1 cellular context compared by ENCODE assay signal in the genomic region with DNA sequence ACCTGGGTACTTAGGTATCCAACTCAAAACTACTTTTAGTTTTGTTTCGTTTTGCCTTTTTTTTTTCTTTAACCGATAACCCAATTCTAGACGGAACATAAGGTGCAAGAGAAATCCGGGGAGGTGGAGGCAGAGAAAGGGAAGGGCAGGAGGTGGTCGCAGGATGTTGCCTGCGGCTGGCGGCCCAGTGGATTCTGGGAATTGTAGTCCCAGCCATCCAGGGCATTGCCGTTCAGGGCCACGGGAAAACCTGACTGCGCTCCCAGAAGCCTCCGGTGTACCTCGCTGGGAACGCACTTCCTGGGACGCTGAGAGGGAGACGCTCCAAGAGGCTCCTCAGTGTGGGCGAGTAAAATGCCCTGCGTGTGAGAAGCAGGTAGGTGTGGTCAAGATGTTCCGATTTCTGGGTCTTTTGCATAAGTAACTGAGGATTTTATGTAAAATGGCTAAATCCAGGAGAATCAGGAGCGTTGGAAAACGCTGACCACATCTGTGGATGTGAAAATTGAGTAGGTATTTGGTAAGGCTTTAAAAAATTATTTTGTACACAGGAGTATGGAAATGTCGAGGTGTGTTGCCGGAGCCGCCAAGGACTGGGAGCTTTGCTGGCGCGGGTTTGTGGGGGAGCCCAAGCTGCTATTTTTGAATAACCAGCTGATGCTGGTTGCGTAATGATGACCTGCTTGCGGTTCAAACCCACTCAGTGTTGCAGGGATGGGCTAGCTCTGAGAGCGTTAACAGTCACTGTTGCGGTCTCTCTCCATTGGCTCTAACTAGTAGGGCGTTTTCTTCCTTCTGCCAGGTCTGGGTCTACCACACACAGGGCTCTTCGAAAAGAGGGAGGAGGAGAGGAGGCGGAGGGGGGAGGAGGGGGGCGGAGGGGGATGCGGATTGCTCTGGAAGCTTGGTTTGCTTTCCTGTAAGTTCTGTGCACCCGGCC.
TF ChIP-seq lines count a peak whose summit lies in the region.

A gene (plus strand): TSS at position 288 of the 940 bp plus-strand sequence. CDS start 9,216 bp downstream, outside the sequence.

TF ChIP-seq in K562, 482 proteins besides CTCF, POLR2A, EP300 and RAD21 (continued from another document and continues in another):
- TF ChIP-seq CBX8 (IDR thresholded peaks at IDR 0.05; ENCODE audit: borderline replicate concordance, extremely low read depth, low read depth, low read length, poor library complexity, severe bottlenecking) (no peak), ZC3H8 (IDR thresholded peaks at IDR 0.05) (no peak), NCOA1 (IDR thresholded peaks at IDR 0.05; ENCODE audit: low read depth) (peak; percentile 53; the same call in 1 of the 2 replicates), ZNF699 (CRISPR knock-in tag; IDR thresholded peaks at IDR 0.05; ENCODE audit: insufficient replicate concordance) (no peak), PHF21A (IDR thresholded peaks at IDR 0.05; ENCODE audit: borderline replicate concordance, low read depth) (0 out of 2 replicates have a peak, but pooled peaks have one; percentile 26), HNRNPLL (IDR thresholded peaks at IDR 0.05; ENCODE audit: low read depth, low read length, poor library complexity, severe bottlenecking) (peak; percentile 14), ATF7 (IDR thresholded peaks at IDR 0.05) (peak; percentile 85), SREBF1 (IDR thresholded peaks at IDR 0.05; ENCODE audit: borderline replicate concordance, low read depth, low read length) (0 out of 2 replicates have a peak, but pooled peaks have one; percentile 27), STAT5A (IDR thresholded peaks at IDR 0.05; ENCODE audit: borderline replicate concordance, low read length) (no peak; the same call in 1 of the 2 replicates), ZNF695 (CRISPR knock-in tag; IDR thresholded peaks at IDR 0.05) (no peak), MYNN (IDR thresholded peaks at IDR 0.05) (peak; percentile 39; the same call in 1 of the 2 replicates), MYNN (CRISPR knock-in tag; IDR thresholded peaks at IDR 0.05) (no peak), ZNF717 (CRISPR knock-in tag; IDR thresholded peaks at IDR 0.05) (no peak), TEAD1 (CRISPR knock-in tag; IDR thresholded peaks at IDR 0.05) (no peak; a peak in 1 of 4 replicates), L3MBTL2 (IDR thresholded peaks at IDR 0.05) (peak; percentile 70), PTTG1 (tag; IDR thresholded peaks at IDR 0.05; ENCODE audit: low read depth) (no peak), FIP1L1 (IDR thresholded peaks at IDR 0.05; ENCODE audit: low read depth, low read length, poor library complexity, severe bottlenecking) (no peak), ZNF431 (CRISPR knock-in tag; IDR thresholded peaks at IDR 0.05) (no peak), CBX3 (IDR thresholded peaks at IDR 0.05; ENCODE audit: borderline replicate concordance in 1 of 2, low read length in 2 of 2) (peak in 1 of 2 experiments; percentile 9; a peak in 1 of 3 replicates), ZNF197 (CRISPR knock-in tag; IDR thresholded peaks at IDR 0.05; ENCODE audit: low read depth) (0 out of 2 replicates have a peak, but pooled peaks have one; percentile 39), LEF1 (IDR thresholded peaks at IDR 0.05) (peak; percentile 57), SMARCA4 (IDR thresholded peaks at IDR 0.05) (peak; percentile 69), PML (IDR thresholded peaks at IDR 0.05; ENCODE audit: low read length) (peak; percentile 68), ARHGAP35 (IDR thresholded peaks at IDR 0.05; ENCODE audit: partially characterized antibody) (no peak), ZBTB1 (CRISPR knock-in tag; IDR thresholded peaks at IDR 0.05; ENCODE audit: borderline replicate concordance, low read depth) (no peak), ZNF143 (CRISPR knock-in tag; IDR thresholded peaks at IDR 0.05) (peak; percentile 87)
- TF ChIP-seq, protein P1, sequence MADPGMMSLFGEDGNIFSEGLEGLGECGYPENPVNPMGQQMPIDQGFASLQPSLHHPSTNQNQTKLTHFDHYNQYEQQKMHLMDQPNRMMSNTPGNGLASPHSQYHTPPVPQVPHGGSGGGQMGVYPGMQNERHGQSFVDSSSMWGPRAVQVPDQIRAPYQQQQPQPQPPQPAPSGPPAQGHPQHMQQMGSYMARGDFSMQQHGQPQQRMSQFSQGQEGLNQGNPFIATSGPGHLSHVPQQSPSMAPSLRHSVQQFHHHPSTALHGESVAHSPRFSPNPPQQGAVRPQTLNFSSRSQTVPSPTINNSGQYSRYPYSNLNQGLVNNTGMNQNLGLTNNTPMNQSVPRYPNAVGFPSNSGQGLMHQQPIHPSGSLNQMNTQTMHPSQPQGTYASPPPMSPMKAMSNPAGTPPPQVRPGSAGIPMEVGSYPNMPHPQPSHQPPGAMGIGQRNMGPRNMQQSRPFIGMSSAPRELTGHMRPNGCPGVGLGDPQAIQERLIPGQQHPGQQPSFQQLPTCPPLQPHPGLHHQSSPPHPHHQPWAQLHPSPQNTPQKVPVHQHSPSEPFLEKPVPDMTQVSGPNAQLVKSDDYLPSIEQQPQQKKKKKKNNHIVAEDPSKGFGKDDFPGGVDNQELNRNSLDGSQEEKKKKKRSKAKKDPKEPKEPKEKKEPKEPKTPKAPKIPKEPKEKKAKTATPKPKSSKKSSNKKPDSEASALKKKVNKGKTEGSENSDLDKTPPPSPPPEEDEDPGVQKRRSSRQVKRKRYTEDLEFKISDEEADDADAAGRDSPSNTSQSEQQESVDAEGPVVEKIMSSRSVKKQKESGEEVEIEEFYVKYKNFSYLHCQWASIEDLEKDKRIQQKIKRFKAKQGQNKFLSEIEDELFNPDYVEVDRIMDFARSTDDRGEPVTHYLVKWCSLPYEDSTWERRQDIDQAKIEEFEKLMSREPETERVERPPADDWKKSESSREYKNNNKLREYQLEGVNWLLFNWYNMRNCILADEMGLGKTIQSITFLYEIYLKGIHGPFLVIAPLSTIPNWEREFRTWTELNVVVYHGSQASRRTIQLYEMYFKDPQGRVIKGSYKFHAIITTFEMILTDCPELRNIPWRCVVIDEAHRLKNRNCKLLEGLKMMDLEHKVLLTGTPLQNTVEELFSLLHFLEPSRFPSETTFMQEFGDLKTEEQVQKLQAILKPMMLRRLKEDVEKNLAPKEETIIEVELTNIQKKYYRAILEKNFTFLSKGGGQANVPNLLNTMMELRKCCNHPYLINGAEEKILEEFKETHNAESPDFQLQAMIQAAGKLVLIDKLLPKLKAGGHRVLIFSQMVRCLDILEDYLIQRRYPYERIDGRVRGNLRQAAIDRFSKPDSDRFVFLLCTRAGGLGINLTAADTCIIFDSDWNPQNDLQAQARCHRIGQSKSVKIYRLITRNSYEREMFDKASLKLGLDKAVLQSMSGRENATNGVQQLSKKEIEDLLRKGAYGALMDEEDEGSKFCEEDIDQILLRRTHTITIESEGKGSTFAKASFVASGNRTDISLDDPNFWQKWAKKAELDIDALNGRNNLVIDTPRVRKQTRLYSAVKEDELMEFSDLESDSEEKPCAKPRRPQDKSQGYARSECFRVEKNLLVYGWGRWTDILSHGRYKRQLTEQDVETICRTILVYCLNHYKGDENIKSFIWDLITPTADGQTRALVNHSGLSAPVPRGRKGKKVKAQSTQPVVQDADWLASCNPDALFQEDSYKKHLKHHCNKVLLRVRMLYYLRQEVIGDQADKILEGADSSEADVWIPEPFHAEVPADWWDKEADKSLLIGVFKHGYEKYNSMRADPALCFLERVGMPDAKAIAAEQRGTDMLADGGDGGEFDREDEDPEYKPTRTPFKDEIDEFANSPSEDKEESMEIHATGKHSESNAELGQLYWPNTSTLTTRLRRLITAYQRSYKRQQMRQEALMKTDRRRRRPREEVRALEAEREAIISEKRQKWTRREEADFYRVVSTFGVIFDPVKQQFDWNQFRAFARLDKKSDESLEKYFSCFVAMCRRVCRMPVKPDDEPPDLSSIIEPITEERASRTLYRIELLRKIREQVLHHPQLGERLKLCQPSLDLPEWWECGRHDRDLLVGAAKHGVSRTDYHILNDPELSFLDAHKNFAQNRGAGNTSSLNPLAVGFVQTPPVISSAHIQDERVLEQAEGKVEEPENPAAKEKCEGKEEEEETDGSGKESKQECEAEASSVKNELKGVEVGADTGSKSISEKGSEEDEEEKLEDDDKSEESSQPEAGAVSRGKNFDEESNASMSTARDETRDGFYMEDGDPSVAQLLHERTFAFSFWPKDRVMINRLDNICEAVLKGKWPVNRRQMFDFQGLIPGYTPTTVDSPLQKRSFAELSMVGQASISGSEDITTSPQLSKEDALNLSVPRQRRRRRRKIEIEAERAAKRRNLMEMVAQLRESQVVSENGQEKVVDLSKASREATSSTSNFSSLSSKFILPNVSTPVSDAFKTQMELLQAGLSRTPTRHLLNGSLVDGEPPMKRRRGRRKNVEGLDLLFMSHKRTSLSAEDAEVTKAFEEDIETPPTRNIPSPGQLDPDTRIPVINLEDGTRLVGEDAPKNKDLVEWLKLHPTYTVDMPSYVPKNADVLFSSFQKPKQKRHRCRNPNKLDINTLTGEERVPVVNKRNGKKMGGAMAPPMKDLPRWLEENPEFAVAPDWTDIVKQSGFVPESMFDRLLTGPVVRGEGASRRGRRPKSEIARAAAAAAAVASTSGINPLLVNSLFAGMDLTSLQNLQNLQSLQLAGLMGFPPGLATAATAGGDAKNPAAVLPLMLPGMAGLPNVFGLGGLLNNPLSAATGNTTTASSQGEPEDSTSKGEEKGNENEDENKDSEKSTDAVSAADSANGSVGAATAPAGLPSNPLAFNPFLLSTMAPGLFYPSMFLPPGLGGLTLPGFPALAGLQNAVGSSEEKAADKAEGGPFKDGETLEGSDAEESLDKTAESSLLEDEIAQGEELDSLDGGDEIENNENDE (IDR thresholded peaks at IDR 0.05; ENCODE audit: low read depth, low read length) = no peak
- TF ChIP-seq, protein P2, sequence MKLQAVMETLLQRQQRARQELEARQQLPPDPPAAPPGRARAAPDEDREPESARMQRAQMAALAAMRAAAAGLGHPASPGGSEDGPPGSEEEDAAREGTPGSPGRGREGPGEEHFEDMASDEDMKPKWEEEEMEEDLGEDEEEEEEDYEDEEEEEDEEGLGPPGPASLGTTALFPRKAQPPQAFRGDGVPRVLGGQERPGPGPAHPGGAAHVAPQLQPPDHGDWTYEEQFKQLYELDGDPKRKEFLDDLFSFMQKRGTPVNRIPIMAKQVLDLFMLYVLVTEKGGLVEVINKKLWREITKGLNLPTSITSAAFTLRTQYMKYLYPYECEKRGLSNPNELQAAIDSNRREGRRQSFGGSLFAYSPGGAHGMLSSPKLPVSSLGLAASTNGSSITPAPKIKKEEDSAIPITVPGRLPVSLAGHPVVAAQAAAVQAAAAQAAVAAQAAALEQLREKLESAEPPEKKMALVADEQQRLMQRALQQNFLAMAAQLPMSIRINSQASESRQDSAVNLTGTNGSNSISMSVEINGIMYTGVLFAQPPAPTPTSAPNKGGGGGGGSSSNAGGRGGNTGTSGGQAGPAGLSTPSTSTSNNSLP (IDR thresholded peaks at IDR 0.05; ENCODE audit: borderline replicate concordance, low read depth, low read length) = no peak
- TF ChIP-seq, protein P3, sequence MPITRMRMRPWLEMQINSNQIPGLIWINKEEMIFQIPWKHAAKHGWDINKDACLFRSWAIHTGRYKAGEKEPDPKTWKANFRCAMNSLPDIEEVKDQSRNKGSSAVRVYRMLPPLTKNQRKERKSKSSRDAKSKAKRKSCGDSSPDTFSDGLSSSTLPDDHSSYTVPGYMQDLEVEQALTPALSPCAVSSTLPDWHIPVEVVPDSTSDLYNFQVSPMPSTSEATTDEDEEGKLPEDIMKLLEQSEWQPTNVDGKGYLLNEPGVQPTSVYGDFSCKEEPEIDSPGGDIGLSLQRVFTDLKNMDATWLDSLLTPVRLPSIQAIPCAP (CRISPR knock-in tag; IDR thresholded peaks at IDR 0.05; ENCODE audit: borderline replicate concordance) = no peak
- TF ChIP-seq, protein P4, sequence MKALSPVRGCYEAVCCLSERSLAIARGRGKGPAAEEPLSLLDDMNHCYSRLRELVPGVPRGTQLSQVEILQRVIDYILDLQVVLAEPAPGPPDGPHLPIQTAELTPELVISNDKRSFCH (CRISPR knock-in tag; IDR thresholded peaks at IDR 0.05) = no peak
- TF ChIP-seq, protein P4 (tag; IDR thresholded peaks at IDR 0.05) = no peak
- TF ChIP-seq, protein P5, sequence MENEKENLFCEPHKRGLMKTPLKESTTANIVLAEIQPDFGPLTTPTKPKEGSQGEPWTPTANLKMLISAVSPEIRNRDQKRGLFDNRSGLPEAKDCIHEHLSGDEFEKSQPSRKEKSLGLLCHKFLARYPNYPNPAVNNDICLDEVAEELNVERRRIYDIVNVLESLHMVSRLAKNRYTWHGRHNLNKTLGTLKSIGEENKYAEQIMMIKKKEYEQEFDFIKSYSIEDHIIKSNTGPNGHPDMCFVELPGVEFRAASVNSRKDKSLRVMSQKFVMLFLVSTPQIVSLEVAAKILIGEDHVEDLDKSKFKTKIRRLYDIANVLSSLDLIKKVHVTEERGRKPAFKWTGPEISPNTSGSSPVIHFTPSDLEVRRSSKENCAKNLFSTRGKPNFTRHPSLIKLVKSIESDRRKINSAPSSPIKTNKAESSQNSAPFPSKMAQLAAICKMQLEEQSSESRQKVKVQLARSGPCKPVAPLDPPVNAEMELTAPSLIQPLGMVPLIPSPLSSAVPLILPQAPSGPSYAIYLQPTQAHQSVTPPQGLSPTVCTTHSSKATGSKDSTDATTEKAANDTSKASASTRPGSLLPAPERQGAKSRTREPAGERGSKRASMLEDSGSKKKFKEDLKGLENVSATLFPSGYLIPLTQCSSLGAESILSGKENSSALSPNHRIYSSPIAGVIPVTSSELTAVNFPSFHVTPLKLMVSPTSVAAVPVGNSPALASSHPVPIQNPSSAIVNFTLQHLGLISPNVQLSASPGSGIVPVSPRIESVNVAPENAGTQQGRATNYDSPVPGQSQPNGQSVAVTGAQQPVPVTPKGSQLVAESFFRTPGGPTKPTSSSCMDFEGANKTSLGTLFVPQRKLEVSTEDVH (IDR thresholded peaks at IDR 0.05; ENCODE audit: low read depth, partially characterized antibody) = no peak
- TF ChIP-seq, protein P6, sequence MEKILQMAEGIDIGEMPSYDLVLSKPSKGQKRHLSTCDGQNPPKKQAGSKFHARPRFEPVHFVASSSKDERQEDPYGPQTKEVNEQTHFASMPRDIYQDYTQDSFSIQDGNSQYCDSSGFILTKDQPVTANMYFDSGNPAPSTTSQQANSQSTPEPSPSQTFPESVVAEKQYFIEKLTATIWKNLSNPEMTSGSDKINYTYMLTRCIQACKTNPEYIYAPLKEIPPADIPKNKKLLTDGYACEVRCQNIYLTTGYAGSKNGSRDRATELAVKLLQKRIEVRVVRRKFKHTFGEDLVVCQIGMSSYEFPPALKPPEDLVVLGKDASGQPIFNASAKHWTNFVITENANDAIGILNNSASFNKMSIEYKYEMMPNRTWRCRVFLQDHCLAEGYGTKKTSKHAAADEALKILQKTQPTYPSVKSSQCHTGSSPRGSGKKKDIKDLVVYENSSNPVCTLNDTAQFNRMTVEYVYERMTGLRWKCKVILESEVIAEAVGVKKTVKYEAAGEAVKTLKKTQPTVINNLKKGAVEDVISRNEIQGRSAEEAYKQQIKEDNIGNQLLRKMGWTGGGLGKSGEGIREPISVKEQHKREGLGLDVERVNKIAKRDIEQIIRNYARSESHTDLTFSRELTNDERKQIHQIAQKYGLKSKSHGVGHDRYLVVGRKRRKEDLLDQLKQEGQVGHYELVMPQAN (IDR thresholded peaks at IDR 0.05; ENCODE audit: borderline replicate concordance) = peak; percentile 79; the same call in 1 of the 2 replicates
